ENCODE assay signal across 20 cellular contexts in the genomic region with DNA sequence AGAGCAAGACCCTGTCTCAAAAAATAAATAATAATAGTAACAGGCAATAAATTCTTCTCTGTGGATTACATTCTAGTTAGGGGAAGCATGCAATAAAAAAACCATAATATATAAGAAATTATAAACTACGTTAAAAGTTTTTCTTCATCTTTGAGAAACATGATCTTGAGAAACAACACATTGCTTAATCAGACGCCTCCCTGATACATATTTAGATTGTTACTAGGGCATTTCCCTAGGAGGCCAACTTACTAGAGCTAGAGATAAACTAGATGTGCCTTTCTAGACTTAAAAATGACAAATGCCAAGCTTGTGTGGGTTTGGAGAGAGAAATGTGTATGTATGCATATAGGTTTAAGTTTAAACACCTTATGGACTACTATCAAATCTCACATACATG.
"Had no signal": no experiment of that assay in that cellular context is flagged by ENCODE, and none has a peak within 500 bp of the region (broad histone marks: within the 10 kb centered on the region; RNA-seq: fewer than 3 reads in every experiment).

No MANE protein-coding gene starts in this region.

- ATAC-seq: activated T-cell treated with anti-CD3 and anti-CD28 coated beads, Interleukin-2, amount 50 U/mL, for 4 hours; effector memory CD8-positive, alpha-beta T cell; gastrocnemius medialis; heart right ventricle; left lung had no signal

- DNase-seq: activated CD4-positive, alpha-beta memory T cell treated with anti-CD3 and anti-CD28 coated beads for 36 hours; activated effector memory CD4-positive, alpha-beta T cell treated with anti-CD3 and anti-CD28 coated beads, Interleukin-2, amount 50 U/mL, for 16 hours; activated T-cell treated with anti-CD3 and anti-CD28 coated beads, Interleukin-2, amount 50 U/mL, for 4 hours; anterior cingulate cortex; colonic mucosa; effector memory CD8-positive, alpha-beta T cell; gastrocnemius medialis; heart right ventricle; left lung; mesenchymal stem cell; nephron progenitor cell; stimulated activated CD4-positive, alpha-beta T cell treated with anti-CD3 and anti-CD28 coated beads, Interleukin-15, amount 100 ng/mL, for 24 hours; stimulated activated CD4-positive, alpha-beta T cell treated with anti-CD3 and anti-CD28 coated beads, Interleukin-4, amount 100 ng/mL, for 4 hours; stomach; T-helper 9 cell had no signal

- H3K36me3 Mint-ChIP-seq: activated CD4-positive, alpha-beta memory T cell treated with anti-CD3 and anti-CD28 coated beads for 36 hours; activated naive CD8-positive, alpha-beta T cell had no signal

- H3K4me3 Mint-ChIP-seq: activated CD4-positive, alpha-beta memory T cell treated with anti-CD3 and anti-CD28 coated beads for 36 hours; activated naive CD8-positive, alpha-beta T cell; activated T-cell treated with anti-CD3 and anti-CD28 coated beads, Interleukin-2, amount 50 U/mL, for 4 hours; effector memory CD8-positive, alpha-beta T cell; nephron progenitor cell had no signal

- FAIRE-seq: keratinocyte had no signal

- H3K36me3 ChIP-seq: breast epithelium, colonic mucosa, gastrocnemius medialis, heart right ventricle, left lung, stomach, thoracic aorta had no signal

- H3K27me3 ChIP-seq: breast epithelium, colonic mucosa, gastrocnemius medialis, heart right ventricle, left lung, stomach had no signal

- H3K9me3 ChIP-seq: breast epithelium, colonic mucosa, gastrocnemius medialis, heart right ventricle, left lung, stomach, thoracic aorta had no signal

- H3K27ac ChIP-seq: breast epithelium, colonic mucosa, gastrocnemius medialis, left lung, thoracic aorta, VCaP had no signal

- H3K4me3 ChIP-seq: breast epithelium, colonic mucosa, gastrocnemius medialis, heart right ventricle, left lung, stomach, thoracic aorta had no signal

- H3K27ac Mint-ChIP-seq: activated CD4-positive, alpha-beta memory T cell treated with anti-CD3 and anti-CD28 coated beads for 36 hours; activated naive CD8-positive, alpha-beta T cell; effector memory CD8-positive, alpha-beta T cell; nephron progenitor cell had no signal

- H3K4me1 Mint-ChIP-seq: nephron progenitor cell had no signal

- H3K27me3 Mint-ChIP-seq: activated CD4-positive, alpha-beta memory T cell treated with anti-CD3 and anti-CD28 coated beads for 36 hours had no signal

- H3K4me1 ChIP-seq: breast epithelium, colonic mucosa, gastrocnemius medialis had no signal

- H3K9me3 Mint-ChIP-seq: activated CD4-positive, alpha-beta memory T cell treated with anti-CD3 and anti-CD28 coated beads for 36 hours; activated T-cell treated with anti-CD3 and anti-CD28 coated beads, Interleukin-2, amount 50 U/mL, for 4 hours; effector memory CD8-positive, alpha-beta T cell had no signal
